In genomic region chr14:63840981-63841380, GRCh38 we compare ENCODE assay signal across 8 cellular contexts.
DNase-seq lines count a peak whose midpoint lies in the region; ATAC-seq and TF ChIP-seq lines count a peak whose summit lies in the region.

No MANE protein-coding gene starts in this region.

- H3K9ac ChIP-seq in MM.1S (ENCODE audit: low read length), result no peak overlapping the region

- no peaks in the 10 kb centered on the region for H3K9me3 ChIP-seq in MM.1S (replicated peaks; ENCODE audit: insufficient read depth, low read length)

- H4K20me1 ChIP-seq in MM.1S (ENCODE audit: insufficient read depth, low read length), result no peaks in the 10 kb centered on the region

- H3K27me3 ChIP-seq in MM.1S (replicated peaks; ENCODE audit: insufficient read depth, low read length), result no peaks in the 10 kb centered on the region

- H3F3A ChIP-seq in MM.1S (ENCODE audit: insufficient read depth, low read length), result no peaks in the 10 kb centered on the region

- no peak for ATAC-seq in HG03025 (IDR thresholded peaks at IDR 0.05; ENCODE audit: low FRiP score, unreplicated experiment)

- no peak; the same call in 1 of the 2 replicates for TF ChIP-seq CTCF in MM.1S (IDR thresholded peaks at IDR 0.05; ENCODE audit: low read length)

- no peaks in the 10 kb centered on the region for H3K4me1 ChIP-seq in MM.1S (ENCODE audit: low read length)

- H3K27ac ChIP-seq in MM.1S (ENCODE audit: low read length), result no peak overlapping the region

- in situ Hi-C loops in ACHN (cut with HindIII; ENCODE audit: low pct_ligation_motif_present, low pct_unique_long_range_greater_than_20kb, low sequenced_read_pairs), result no loop called here

- H3K79me2 ChIP-seq in MM.1S (ENCODE audit: low read length), result no peaks in the 10 kb centered on the region

- H3K4me2 ChIP-seq in MM.1S (ENCODE audit: low read depth, low read length), result no peak overlapping the region

- H3K36me3 ChIP-seq in MM.1S (replicated peaks; ENCODE audit: insufficient read depth, low read length), result no peaks in the 10 kb centered on the region

- H2AFZ ChIP-seq in MM.1S (ENCODE audit: low read length), result no peak overlapping the region

- H3K4me3 ChIP-seq in MM.1S (ENCODE audit: low read length), result no peak overlapping the region

- DNase-seq in NAMALWA (ENCODE audit: low spot score), result peak; percentile 28
- DNase-seq in activated CD8-positive, alpha-beta memory T cell treated with anti-CD3 and anti-CD28 coated beads for 24 hours, result peak; percentile 69
- DNase-seq in germinal center (ENCODE audit: low spot score), result peak; percentile 46
- DNase-seq in stimulated activated CD8-positive, alpha-beta memory T cell treated with anti-CD3 and anti-CD28 coated beads, Interleukin-4, amount 100 ng/mL, for 24 hours (ENCODE audit: low read depth), result peak; percentile 35
- DNase-seq in MM.1S, result no peak
- DNase-seq in ACHN, result no peak
- DNase-seq in HuH-7.5 (ENCODE audit: low spot score), result no peak

- H3K9me2 ChIP-seq in MM.1S (replicated peaks; ENCODE audit: insufficient read depth, low read length), result no peaks in the 10 kb centered on the region

Comparison
In these comparisons a context has a peak if more than half of its experiments do, and no peak if none do; other contexts are left out.
1. DNase-seq: peak in NAMALWA (single experiment), activated CD8-positive, alpha-beta memory T cell treated with anti-CD3 and anti-CD28 coated beads for 24 hours (single experiment), germinal center (single experiment) and stimulated activated CD8-positive, alpha-beta memory T cell treated with anti-CD3 and anti-CD28 coated beads, Interleukin-4, amount 100 ng/mL, for 24 hours (single experiment); none in MM.1S (single experiment), ACHN (single experiment) and HuH-7.5 (single experiment).